In the genomic region with DNA sequence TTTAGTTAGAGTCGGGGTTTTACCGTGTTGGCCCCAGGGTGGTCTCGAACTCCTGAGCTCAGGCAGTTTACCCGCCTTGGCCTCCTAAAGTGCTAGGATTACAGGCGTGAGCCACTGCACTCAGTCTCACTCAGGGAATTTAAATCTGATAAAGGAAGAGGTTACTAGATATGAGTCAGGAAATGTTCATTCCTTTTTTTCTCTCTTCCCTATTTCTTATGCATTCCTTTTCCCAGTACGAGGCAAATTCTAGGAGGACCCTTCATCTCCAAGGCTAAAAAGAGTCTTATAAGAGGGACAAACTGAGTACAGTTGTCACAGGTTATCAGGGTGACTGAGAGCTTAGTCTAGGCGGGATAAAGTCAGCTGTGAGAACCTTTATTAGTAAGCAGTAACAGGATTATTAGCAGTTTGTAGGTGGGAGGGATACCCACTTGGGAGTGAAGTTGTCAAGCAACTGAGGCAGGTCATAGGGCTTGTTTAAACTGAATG, we compare ENCODE assay signal across 8 cellular contexts. TPM values are rescaled to one million over a fixed set of nuclear protein-coding genes. Genes with fewer than 3 reads are reported as not detected.
DNase-seq lines count a peak whose midpoint lies in the region; ATAC-seq, FAIRE-seq and TF ChIP-seq lines count a peak whose summit lies in the region.

No MANE protein-coding gene starts in this region.

- H3K9ac ChIP-seq in H1 (replicated peaks in 1 of 4; ENCODE audit: extremely low read depth in 1 of 4, low read depth in 3 of 4, low read length in 3 of 4): no peak overlapping the region

- H3K4me1 ChIP-seq in H1 (replicated peaks in 1 of 4; ENCODE audit: control insufficient read depth in 3 of 4, insufficient read depth in 4 of 4, low read length in 3 of 4): peaks cover 10 to 23% (median 13%) of the 10 kb centered on the region in 4 experiments

- no peak overlapping the region for H3K4ac ChIP-seq in H1 (replicated peaks; ENCODE audit: insufficient read length, low read depth, low read length)

- CTCF ChIA-PET in BJ (lab: Yijun Ruan, JAX) (interaction anchor here (1.3 to 1.9 kb wide), 5 partner anchors 9 to 115 kb away, joined by 3 to 17 read pairs (median 6); partner anchors contain the start of gene MACF1), H1 (lab: Charles Lee; ENCODE audit: partially characterized antibody) (interaction anchor here (0.9 to 3.8 kb wide), 11 partner anchors 9 to 111 kb away, joined by 3 to 33 read pairs (median 4); partner anchors contain the start of gene MACF1)

- H3K14ac ChIP-seq in H1 (ENCODE audit: insufficient read length): no peak overlapping the region

- no peaks in the 10 kb centered on the region for H3K23me2 ChIP-seq in H1 (ENCODE audit: low read depth, low read length)

- POLR2A ChIA-PET in BJ (lab: Charles Lee) (no interaction called here), H1 (lab: Charles Lee; ENCODE audit: partially characterized antibody) (interaction anchor here (1.0 to 3.0 kb wide), 8 partner anchors 9 to 107 kb away, joined by 3 to 22 read pairs (median 4); partner anchors contain the start of gene MACF1)

- peak; percentile 53 for DNase-seq in BJ (ENCODE audit: low read depth)
- peak; percentile 71 for DNase-seq in NCI-H82 treated with DMSO at 0.1 percent for 48 hours (lab: John Stamatoyannopoulos, UW; ENCODE audit: unreplicated experiment)
- DNase-seq in H1 (ENCODE audit: low read depth in 1 of 2, low spot score in 2 of 2): no peak
- no peak for DNase-seq in omental fat pad (ENCODE audit: low spot score)
- no peak for DNase-seq in effector CD8-positive, alpha-beta T cell (lab: John Stamatoyannopoulos, UW)
- DNase-seq in UCSD-AML1 (lab: John Stamatoyannopoulos, UW; ENCODE audit: unreplicated experiment): no peak
- no peak for DNase-seq in DMS79 (lab: John Stamatoyannopoulos, UW)

- H3K9me3 ChIP-seq in H1 (ENCODE audit: insufficient read depth in 2 of 2, low read depth in 1 of 2, low read length in 1 of 2): no peaks in the 10 kb centered on the region

- no peak for TF ChIP-seq RAD21 in H1 (IDR thresholded peaks at IDR 0.05 in 1 of 2, conservative IDR thresholded peaks at IDR 0.05 in 1 of 2; ENCODE audit: low read depth in 2 of 2, low read length in 2 of 2)

- H3K36me3 ChIP-seq in BJ (ENCODE audit: control insufficient read depth, insufficient read depth, low read length) (no peaks in the 10 kb centered on the region), H1 (ENCODE audit: control insufficient read depth in 2 of 4, insufficient read depth in 4 of 4, low read length in 3 of 4) (no peaks in the 10 kb centered on the region; a peak in 1 of 8 replicates)

- peak overlapping the region; percentile 33; the same call in 1 of the 2 replicates for H2BK15ac ChIP-seq in H1 (ENCODE audit: low read length)

- H2BK120ac ChIP-seq in H1 (replicated peaks; ENCODE audit: low read depth, low read length): no peak overlapping the region

- no peak overlapping the region for H3K27ac ChIP-seq in H1 (ENCODE audit: low read depth, low read length)

- no peak for TF ChIP-seq CTCF in BJ (IDR thresholded peaks at IDR 0.05; ENCODE audit: insufficient read depth, low read depth, low read length)
- TF ChIP-seq CTCF in H1 (IDR thresholded peaks at IDR 0.05; ENCODE audit: control extremely low read depth in 1 of 3, insufficient read depth in 1 of 3, low read depth in 1 of 3, low read length in 3 of 3): no peak
- TF ChIP-seq CTCF in omental fat pad (IDR thresholded peaks at IDR 0.05): no peak

- H3K79me1 ChIP-seq in H1 (ENCODE audit: low read depth, low read length): peaks cover 23% of the 10 kb centered on the region

- H4K8ac ChIP-seq in H1 (ENCODE audit: extremely low read depth, insufficient read depth, low read length): no peak overlapping the region

- H3K79me2 ChIP-seq in H1 (ENCODE audit: control insufficient read depth in 1 of 2, insufficient read depth in 2 of 2, low read length in 2 of 2): peaks cover 0 to 72% of the 10 kb centered on the region in 2 experiments; a peak in 3 of 4 replicates

- no peak overlapping the region for H3K23ac ChIP-seq in H1 (ENCODE audit: insufficient read length)

- peak overlapping the region in 1 of 2 experiments; percentile 39; a peak in 2 of 4 replicates for H3K4me2 ChIP-seq in H1 (ENCODE audit: insufficient read depth in 1 of 2, low read depth in 2 of 2, low read length in 2 of 2)

- H3K27me3 ChIP-seq in BJ (ENCODE audit: control insufficient read depth, insufficient read depth, low read length): no peaks in the 10 kb centered on the region
- H3K27me3 ChIP-seq in H1 (replicated peaks in 1 of 4; ENCODE audit: control insufficient read depth in 3 of 4, extremely low read depth in 1 of 4, insufficient read depth in 3 of 4, low read length in 3 of 4): no peaks in the 10 kb centered on the region

- no peak overlapping the region for H2AFZ ChIP-seq in H1 (ENCODE audit: low read length)

- FAIRE-seq in H1 (lab: Jason Lieb, UNC): no peak

- no peak overlapping the region for H3K56ac ChIP-seq in H1 (replicated peaks; ENCODE audit: insufficient read length, low read depth, low read length)

- no peak overlapping the region for H4K91ac ChIP-seq in H1 (replicated peaks; ENCODE audit: insufficient read length, low read length)

- H3K18ac ChIP-seq in H1 (ENCODE audit: extremely low read depth, low read length): no peak overlapping the region

- no peak overlapping the region for H4K5ac ChIP-seq in H1 (ENCODE audit: insufficient read length, low read depth, low read length)

- WGBS in H1 (ENCODE audit: extremely low coverage in 1 of 2, insufficient coverage in 1 of 2, insufficient read length in 1 of 2, insufficient replicate concordance in 2 of 2, low coverage in 1 of 2, low lambda C conversion rate in 2 of 2, missing lambda C conversion rate in 1 of 2), 2 experiments: 78% methylated on average over 7 of the region's 7 CpGs; no CpG with 5 or more reads in 1 of the 2 experiments

- TF ChIP-seq EP300 in H1 (IDR thresholded peaks at IDR 0.05; ENCODE audit: borderline replicate concordance in 1 of 2, low read depth in 2 of 2, low read length in 2 of 2): no peak

- H2BK5ac ChIP-seq in H1 (ENCODE audit: low read depth, low read length): no peak overlapping the region

- H4K20me1 ChIP-seq in H1 (replicated peaks in 1 of 2; ENCODE audit: control insufficient read depth in 1 of 2, insufficient read depth in 2 of 2, low read length in 2 of 2): peaks cover 3 to 5% of the 10 kb centered on the region in 2 experiments

- H3K4me3 ChIP-seq in BJ (ENCODE audit: low read depth, low read length) (no peak overlapping the region), H1 (ENCODE audit: extremely low read depth in 1 of 4, insufficient read depth in 2 of 4, low read depth in 3 of 4, low read length in 4 of 4) (no peak overlapping the region)

- H2BK12ac ChIP-seq in H1 (ENCODE audit: low read depth, low read length): no peak overlapping the region

- TF ChIP-seq POLR2A in H1 (IDR thresholded peaks at IDR 0.05; ENCODE audit: control extremely low read depth in 1 of 2, low read depth in 2 of 2, low read length in 2 of 2): no peak

- ATAC-seq in omental fat pad (ENCODE audit: low FRiP score) (peak; percentile 67), GM18858 (IDR thresholded peaks at IDR 0.05; ENCODE audit: unreplicated experiment) (no peak)

- H2BK20ac ChIP-seq in H1 (ENCODE audit: low read length): no peak overlapping the region

- no peak overlapping the region for H2AK5ac ChIP-seq in H1 (ENCODE audit: low read depth, low read length)

TF ChIP-seq in H1, 55 proteins besides CTCF, POLR2A, EP300 and RAD21 (continues in another document):
- TF ChIP-seq POU5F1 (IDR thresholded peaks at IDR 0.05; ENCODE audit: low read depth, low read length) (no peak), BCL11A (IDR thresholded peaks at IDR 0.05; ENCODE audit: low read depth in 2 of 2, low read length in 2 of 2) (no peak), RBBP5 (IDR thresholded peaks at IDR 0.05; ENCODE audit: borderline replicate concordance, low read depth, low read length) (no peak), HDAC6 (IDR thresholded peaks at IDR 0.05; ENCODE audit: low read depth, low read length) (no peak), EZH2 (IDR thresholded peaks at IDR 0.05; ENCODE audit: low read depth, low read length, severe bottlenecking) (no peak), NANOG (IDR thresholded peaks at IDR 0.05; ENCODE audit: insufficient read depth, low read depth, low read length, poor library complexity, severe bottlenecking) (no peak), CBX5 (IDR thresholded peaks at IDR 0.05; ENCODE audit: low read depth, low read length) (no peak), HDAC2 (IDR thresholded peaks at IDR 0.05; ENCODE audit: borderline replicate concordance in 1 of 2, low read depth in 2 of 2, low read length in 2 of 2) (no peak)

RNA-seq across cellular contexts. Expression of gene MACF1, which starts 9.1 kb away (rescaled TPM):
- polyA plus RNA-seq in BJ (2011; rRNA removed) (57.3 and 82.2 TPM in 2 replicates), H1 (2011; rRNA removed) (57.6 and 59.8 TPM in 2 replicates)
- 229 and 264 TPM in 2 replicates for polyA minus RNA-seq in BJ (2011; rRNA and poly(A)+ RNA removed)
- 261 and 285 TPM in 2 replicates for total RNA-seq in H1 (2021; fragmentation: NEBNext Ultra II Directional; extraction: Animal tissue kit (Norgen Biotek cat#: 25700))
- polyA plus RNA-seq in H1 (2011; cell fraction: cytosol; rRNA removed): 58.6 TPM
- 249 TPM for polyA plus RNA-seq in H1 (2011; cell fraction: nucleus; rRNA removed)
- polyA plus RNA-seq in H1 (2012, experiment 1 of 2): 118 to 148 TPM (median 133 TPM) in 4 replicates
- 7.3 TPM for polyA plus RNA-seq in H1 (2012, experiment 2 of 2)
- polyA plus RNA-seq in H1 (2013, experiment 1 of 2): 141 TPM
- 133 TPM for polyA plus RNA-seq in H1 (2013, experiment 2 of 2)
- polyA minus RNA-seq in H1 (2011; rRNA and poly(A)+ RNA removed): 265 and 314 TPM in 2 replicates
- polyA minus RNA-seq in H1 (2011; cell fraction: cytosol; rRNA and poly(A)+ RNA removed): 150 TPM
- polyA minus RNA-seq in H1 (2011; cell fraction: nucleus; rRNA and poly(A)+ RNA removed): 618 TPM
- total RNA-seq in omental fat pad: 100 to 1,000 TPM; 230 to 378 (median 300) TPM

Comparison
In these comparisons a context has a peak if more than half of its experiments do, and no peak if none do; other contexts are left out.
1. DNase-seq: peak in BJ (single experiment) and NCI-H82 treated with DMSO at 0.1 percent for 48 hours (single experiment); none in H1 (0 of 2), omental fat pad (single experiment), effector CD8-positive, alpha-beta T cell (single experiment), UCSD-AML1 (single experiment) and DMS79 (single experiment).